Comparison of ENCODE assay signal across 12 cellular contexts in genomic region chr11:117903505-117904382, GRCh38. TPM values are rescaled to one million over a fixed set of nuclear protein-coding genes. Genes with fewer than 3 reads are reported as not detected.
"Had no signal": no experiment of that assay in that cellular context is flagged by ENCODE, and none has a peak within 500 bp of the region (broad histone marks: within the 10 kb centered on the region; RNA-seq: fewer than 3 reads in every experiment).

No MANE protein-coding gene starts in this region.

- H3K9ac ChIP-seq: parathyroid adenoma had no signal

- H3K27ac ChIP-seq: esophagus squamous epithelium, parathyroid adenoma, skin epidermis, thyroid gland, uterus had no signal

- H2AFZ ChIP-seq: parathyroid adenoma had no signal

- H3K27me3 ChIP-seq: esophagus squamous epithelium, thyroid gland, uterus had no signal

- H3K4me1 ChIP-seq: parathyroid adenoma, thyroid gland, uterus had no signal

- DNase-seq: activated CD4-positive, alpha-beta T cell treated with anti-CD3 and anti-CD28 coated beads, Interleukin-2, amount 50 U/mL, for 1 hour; activated naive CD4-positive, alpha-beta T cell; activated T-cell treated with anti-CD3 and anti-CD28 coated beads, Interleukin-2, amount 50 U/mL, for 72 hours; esophagus squamous epithelium; mammary epithelial cell; retina; T-helper 17 cell; thyroid gland had no signal

- ATAC-seq: activated T-cell treated with anti-CD3 and anti-CD28 coated beads, Interleukin-2, amount 50 U/mL, for 72 hours; T-helper 17 cell had no signal

- H3K36me3 ChIP-seq: thyroid gland, uterus had no signal

- H3K4me3 ChIP-seq: esophagus squamous epithelium, skin epidermis, thyroid gland, uterus had no signal

- H3K9me3 ChIP-seq: esophagus squamous epithelium, thyroid gland, uterus had no signal

RNA-seq across cellular contexts. Expression of gene TMPRSS13, which starts 25.5 kb away (rescaled TPM):
- total RNA-seq: neural crest cell had no signal
